Comparison of ENCODE assay signal across 16 cellular contexts in genomic region chr9:33380390-33381094, GRCh38. TPM values are rescaled to one million over a fixed set of nuclear protein-coding genes. Genes with fewer than 3 reads are reported as not detected.
DNase-seq lines count a peak whose midpoint lies in the region; ATAC-seq and TF ChIP-seq lines count a peak whose summit lies in the region.
"Had no signal": no experiment of that assay in that cellular context is flagged by ENCODE, and none has a peak within 500 bp of the region (broad histone marks: within the 10 kb centered on the region; RNA-seq: fewer than 3 reads in every experiment).

No MANE protein-coding gene starts in this region.

- no peaks in the 10 kb centered on the region; the same call in 1 of the 2 replicates for H3F3A ChIP-seq in GM23338 (replicated peaks; ENCODE audit: low read depth)

- intact Hi-C loops in left ventricle myocardium inferior (cut with micrococcal nuclease) = no loop called here

- H4K20me1 ChIP-seq in GM23338 (replicated peaks; ENCODE audit: insufficient read depth) = no peaks in the 10 kb centered on the region
- no peaks in the 10 kb centered on the region for H4K20me1 ChIP-seq in OCI-LY3 (ENCODE audit: insufficient read depth, low read length)

- H3K4me2 ChIP-seq in GM23338 = peak overlapping the region; percentile 69; the same call in 1 of the 2 replicates
- H3K4me2 ChIP-seq in OCI-LY3 (ENCODE audit: low read length) = no peak overlapping the region

- POLR2A ChIA-PET in GM10248 (lab: Yijun Ruan, JAX) = no interaction called here

- ATAC-seq in GM23338 (peak; percentile 11), HG02981 (IDR thresholded peaks at IDR 0.05; ENCODE audit: unreplicated experiment) (no peak)
- ATAC-seq: activated CD8-positive, alpha-beta T cell treated with anti-CD3 and anti-CD28 coated beads for 36 hours had no signal

- H3K27me3 ChIP-seq in GM23338 (ENCODE audit: insufficient read depth) = no peaks in the 10 kb centered on the region
- no peaks in the 10 kb centered on the region for H3K27me3 ChIP-seq in OCI-LY3 (ENCODE audit: low read depth, low read length)
- no peaks in the 10 kb centered on the region for H3K27me3 ChIP-seq in left ventricle myocardium inferior (ENCODE audit: low read depth)
- no peaks in the 10 kb centered on the region for H3K27me3 ChIP-seq in BE2C

- DNase-seq in GM23338 (ENCODE audit: low spot score) (peak; percentile 13), left ventricle myocardium inferior (no peak), osteocyte (ENCODE audit: extremely low spot score, unreplicated experiment) (no peak), BE2C (no peak), GM19240 (ENCODE audit: insufficient read length, low spot score) (no peak), GM10248 (ENCODE audit: extremely low spot score) (no peak)
- DNase-seq: activated CD8-positive, alpha-beta T cell treated with anti-CD3 and anti-CD28 coated beads for 36 hours; AML-193; GDM1; kidney; NCI-H2227 treated with DMSO at 0.1 percent for 48 hours; occipital lobe; small intestine had no signal

- TF ChIP-seq CTCF in GM23338 (conservative IDR thresholded peaks at IDR 0.05; ENCODE audit: low read depth in 2 of 2) (no peak), OCI-LY3 (IDR thresholded peaks at IDR 0.05; ENCODE audit: low read depth, low read length) (0 out of 2 replicates have a peak, but pooled peaks have one; percentile 3), left ventricle myocardium inferior (IDR thresholded peaks at IDR 0.05; ENCODE audit: borderline replicate concordance) (no peak), osteocyte (IDR thresholded peaks at IDR 0.05) (no peak), BE2C (IDR thresholded peaks at IDR 0.05; ENCODE audit: low read depth, low read length) (no peak), GM10248 (IDR thresholded peaks at IDR 0.05; ENCODE audit: control extremely low read depth, extremely low read depth, low read depth, missing control alignments) (no peak)

- no peaks in the 10 kb centered on the region for H3K79me2 ChIP-seq in GM23338 (replicated peaks; ENCODE audit: insufficient read depth)
- no peaks in the 10 kb centered on the region for H3K79me2 ChIP-seq in OCI-LY3 (ENCODE audit: low read length)

- H3K9me3 ChIP-seq in OCI-LY3 (ENCODE audit: insufficient read depth, low read length) = no peaks in the 10 kb centered on the region
- H3K9me3 ChIP-seq in left ventricle myocardium inferior (replicated peaks) = no peaks in the 10 kb centered on the region
- no peaks in the 10 kb centered on the region for H3K9me3 ChIP-seq in BE2C

- no peaks in the 10 kb centered on the region for H3K36me3 ChIP-seq in GM23338 (ENCODE audit: insufficient read depth)
- H3K36me3 ChIP-seq in OCI-LY3 (replicated peaks; ENCODE audit: low read depth, low read length) = no peaks in the 10 kb centered on the region
- peaks cover 11% of the 10 kb centered on the region for H3K36me3 ChIP-seq in left ventricle myocardium inferior
- H3K36me3 ChIP-seq in BE2C = no peaks in the 10 kb centered on the region; the same call in 1 of the 2 replicates

- no peaks in the 10 kb centered on the region for H3K36me3 Mint-ChIP-seq in GM23338 (ENCODE audit: low read depth)
- no peaks in the 10 kb centered on the region for H3K36me3 Mint-ChIP-seq in osteocyte (ENCODE audit: unreplicated experiment)

- H2AFZ ChIP-seq in GM23338 (peak overlapping the region; percentile 79; the same call in 1 of the 2 replicates), OCI-LY3 (ENCODE audit: low read depth, low read length) (no peak overlapping the region)

- H3K27ac ChIP-seq in GM23338 (ENCODE audit: low read depth) = peak overlapping the region; percentile 73; the same call in 1 of the 2 replicates
- H3K27ac ChIP-seq in OCI-LY3 (ENCODE audit: low read length) = no peak overlapping the region
- H3K27ac ChIP-seq in left ventricle myocardium inferior (replicated peaks) = peak overlapping the region; percentile 76
- H3K27ac ChIP-seq: VCaP had no signal

- H3K4me1 Mint-ChIP-seq in GM23338 (peaks cover 30% of the 10 kb centered on the region), osteocyte (ENCODE audit: unreplicated experiment) (peaks cover 13% of the 10 kb centered on the region)

- H3K4me3 ChIP-seq in GM23338 (0 out of 2 replicates have a peak overlapping the region, but pooled peaks have one; percentile 38), OCI-LY3 (ENCODE audit: low read length) (no peak overlapping the region), left ventricle myocardium inferior (no peak overlapping the region), BE2C (ENCODE audit: low read depth, low read length) (no peak overlapping the region)

- H3K4me1 ChIP-seq in GM23338 (ENCODE audit: insufficient read depth) (peaks cover 6% of the 10 kb centered on the region), OCI-LY3 (ENCODE audit: low read length) (no peaks in the 10 kb centered on the region), left ventricle myocardium inferior (peaks cover 33% of the 10 kb centered on the region), BE2C (peaks cover 10% of the 10 kb centered on the region)

- no peaks in the 10 kb centered on the region; the same call in 1 of the 3 replicates for H3K9me3 Mint-ChIP-seq in GM23338
- no peaks in the 10 kb centered on the region for H3K9me3 Mint-ChIP-seq in osteocyte (ENCODE audit: unreplicated experiment)
- H3K9me3 Mint-ChIP-seq: activated CD8-positive, alpha-beta T cell treated with anti-CD3 and anti-CD28 coated beads for 36 hours had no signal

- peaks cover 18% of the 10 kb centered on the region for H3K27me3 Mint-ChIP-seq in GM23338 (ENCODE audit: insufficient read depth, low read depth, poor library complexity)
- H3K27me3 Mint-ChIP-seq in osteocyte (ENCODE audit: unreplicated experiment) = no peaks in the 10 kb centered on the region
- H3K27me3 Mint-ChIP-seq: activated CD8-positive, alpha-beta T cell treated with anti-CD3 and anti-CD28 coated beads for 36 hours had no signal

- H3K9me2 ChIP-seq in GM23338 (ENCODE audit: insufficient read depth) = no peaks in the 10 kb centered on the region

- CTCF ChIA-PET in GM10248 (lab: Yijun Ruan, JAX) = interaction anchor here (1.2 to 1.7 kb wide), 3 partner anchors 10 to 35 kb away, joined by 3 to 4 read pairs (median 4); no protein-coding TSS in a partner anchor

- H3K4me3 Mint-ChIP-seq in GM23338 (peak overlapping the region; percentile 9; the same call in 1 of the 3 replicates), osteocyte (ENCODE audit: unreplicated experiment) (no peak overlapping the region)
- H3K4me3 Mint-ChIP-seq: activated CD8-positive, alpha-beta T cell treated with anti-CD3 and anti-CD28 coated beads for 36 hours had no signal

- H3K9ac ChIP-seq in OCI-LY3 (ENCODE audit: low read length) = no peak overlapping the region

- peak overlapping the region; percentile 65; the same call in 1 of the 2 replicates for H3K27ac Mint-ChIP-seq in GM23338
- peak overlapping the region; percentile 1 for H3K27ac Mint-ChIP-seq in osteocyte (ENCODE audit: unreplicated experiment)
- H3K27ac Mint-ChIP-seq: activated CD8-positive, alpha-beta T cell treated with anti-CD3 and anti-CD28 coated beads for 36 hours had no signal

TF ChIP-seq in GM23338, 12 proteins besides CTCF, POLR2A, EP300 and RAD21 (continues in another document):
- TF ChIP-seq ZNF114 (CRISPR knock-in tag; IDR thresholded peaks at IDR 0.05) (no peak), CREB1 (CRISPR knock-in tag; IDR thresholded peaks at IDR 0.05; ENCODE audit: low read depth) (no peak), NANOG (IDR thresholded peaks at IDR 0.05; ENCODE audit: borderline replicate concordance) (no peak)

RNA-seq across cellular contexts. Expression of gene AQP7, which starts 21.8 kb away (rescaled TPM):
- not detected in 2 replicates for total RNA-seq in GM23338 (2014; rRNA removed; shearing (Covaris generic))
- polyA plus RNA-seq in GM23338 (2016; fragmentation: Nextera tagmentation; extraction: Ambion mirVana) = not detected in 2 replicates
- total RNA-seq in left ventricle myocardium inferior (150 TPM), osteocyte (0.68 TPM in 1 of 2 replicates, not detected in the other)
- polyA plus RNA-seq in BE2C (2012; ENCODE audit: insufficient read depth, insufficient read length, low read depth) = not detected
- total RNA-seq: activated CD8-positive, alpha-beta T cell treated with anti-CD3 and anti-CD28 coated beads for 36 hours; occipital lobe had no signal

Comparison
In these comparisons a context has a peak if more than half of its experiments do, and no peak if none do; other contexts are left out.
1. RNA of gene AQP7, which starts 21.8 kb away (total RNA-seq): 150 TPM in left ventricle myocardium inferior (single experiment); 0.68 TPM in osteocyte and not detected in GM23338; every median in the first group is over 10 times any median in the second.